In the genomic region with DNA sequence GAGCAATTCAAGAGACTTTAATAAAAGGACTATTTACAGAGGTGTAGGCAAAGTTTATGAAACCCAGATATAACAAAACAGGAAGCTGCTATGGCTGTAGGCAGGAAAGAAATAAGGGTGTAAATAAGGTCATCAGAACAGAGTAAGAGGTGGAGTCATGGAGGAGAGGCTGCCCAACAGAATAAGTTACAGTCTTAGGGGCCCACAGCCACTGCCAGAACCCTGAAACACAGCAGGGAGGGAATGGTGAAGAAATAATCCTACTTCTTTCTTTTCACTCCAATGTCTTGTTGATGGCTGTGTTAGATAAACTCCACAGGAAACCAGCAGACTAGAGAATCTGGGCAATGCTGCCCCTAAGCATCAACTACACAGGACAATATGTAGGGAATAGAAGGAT, we compare ENCODE assay signal across 34 cellular contexts.
"Had no signal": no experiment of that assay in that cellular context is flagged by ENCODE, and none has a peak within 500 bp of the region (broad histone marks: within the 10 kb centered on the region; RNA-seq: fewer than 3 reads in every experiment).

No MANE protein-coding gene starts in this region.

- H3K27ac Mint-ChIP-seq: activated CD4-positive, alpha-beta memory T cell treated with anti-CD3 and anti-CD28 coated beads, Interleukin-2, amount 10 ng/mL, durations not matched to agents 7 days and 5 days; activated CD8-positive, alpha-beta memory T cell treated with anti-CD3 and anti-CD28 coated beads, Interleukin-2, amount 10 ng/mL, durations not matched to agents 7 days and 5 days; activated naive CD8-positive, alpha-beta T cell treated with anti-CD3 and anti-CD28 coated beads for 36 hours; activated T-helper 17 cell treated with anti-CD3 and anti-CD28 coated beads, Interleukin-2, amount 50 U/mL, for 72 hours had no signal

- H3K27ac ChIP-seq: cardiac muscle cell, KMS-11, VCaP had no signal

- H3K36me3 Mint-ChIP-seq: activated CD8-positive, alpha-beta memory T cell treated with anti-CD3 and anti-CD28 coated beads, Interleukin-2, amount 10 ng/mL, durations not matched to agents 7 days and 5 days; activated naive CD8-positive, alpha-beta T cell treated with anti-CD3 and anti-CD28 coated beads for 36 hours had no signal

- ATAC-seq: activated CD8-positive, alpha-beta memory T cell treated with anti-CD3 and anti-CD28 coated beads, Interleukin-2, amount 10 ng/mL, durations not matched to agents 7 days and 5 days; activated T-helper 17 cell treated with anti-CD3 and anti-CD28 coated beads, Interleukin-2, amount 50 U/mL, for 72 hours had no signal

- H3K4me2 ChIP-seq: KMS-11 had no signal

- H3K27me3 ChIP-seq: cardiac muscle cell had no signal

- H3K9me3 Mint-ChIP-seq: activated naive CD8-positive, alpha-beta T cell treated with anti-CD3 and anti-CD28 coated beads for 36 hours; activated T-helper 17 cell treated with anti-CD3 and anti-CD28 coated beads, Interleukin-2, amount 50 U/mL, for 72 hours; central memory CD8-positive, alpha-beta T cell had no signal

- H3K4me3 ChIP-seq: cardiac muscle cell had no signal

- H3K4me1 Mint-ChIP-seq: activated CD4-positive, alpha-beta memory T cell treated with anti-CD3 and anti-CD28 coated beads, Interleukin-2, amount 10 ng/mL, durations not matched to agents 7 days and 5 days; activated CD8-positive, alpha-beta memory T cell treated with anti-CD3 and anti-CD28 coated beads, Interleukin-2, amount 10 ng/mL, durations not matched to agents 7 days and 5 days; activated naive CD8-positive, alpha-beta T cell treated with anti-CD3 and anti-CD28 coated beads for 36 hours; activated T-helper 17 cell treated with anti-CD3 and anti-CD28 coated beads, Interleukin-2, amount 50 U/mL, for 72 hours; central memory CD8-positive, alpha-beta T cell had no signal

- H3K36me3 ChIP-seq: cardiac muscle cell had no signal

- H3K27me3 Mint-ChIP-seq: activated CD4-positive, alpha-beta memory T cell treated with anti-CD3 and anti-CD28 coated beads, Interleukin-2, amount 10 ng/mL, durations not matched to agents 7 days and 5 days; activated CD8-positive, alpha-beta memory T cell treated with anti-CD3 and anti-CD28 coated beads, Interleukin-2, amount 10 ng/mL, durations not matched to agents 7 days and 5 days; activated naive CD8-positive, alpha-beta T cell treated with anti-CD3 and anti-CD28 coated beads for 36 hours; activated T-helper 17 cell treated with anti-CD3 and anti-CD28 coated beads, Interleukin-2, amount 50 U/mL, for 72 hours; central memory CD8-positive, alpha-beta T cell had no signal

- H3K4me3 Mint-ChIP-seq: activated CD4-positive, alpha-beta memory T cell treated with anti-CD3 and anti-CD28 coated beads, Interleukin-2, amount 10 ng/mL, durations not matched to agents 7 days and 5 days; activated CD8-positive, alpha-beta memory T cell treated with anti-CD3 and anti-CD28 coated beads, Interleukin-2, amount 10 ng/mL, durations not matched to agents 7 days and 5 days; activated naive CD8-positive, alpha-beta T cell treated with anti-CD3 and anti-CD28 coated beads for 36 hours; activated T-helper 17 cell treated with anti-CD3 and anti-CD28 coated beads, Interleukin-2, amount 50 U/mL, for 72 hours; central memory CD8-positive, alpha-beta T cell had no signal

- DNase-seq: activated CD4-positive, alpha-beta memory T cell treated with anti-CD3 and anti-CD28 coated beads, Interleukin-2, amount 10 ng/mL, durations not matched to agents 7 days and 5 days; activated CD4-positive, alpha-beta T cell treated with anti-CD3 and anti-CD28 coated beads for 1 hour; activated CD4-positive, alpha-beta T cell treated with anti-CD3 and anti-CD28 coated beads for 48 hours; activated CD4-positive, CD25-positive, alpha-beta regulatory T cell; activated CD8-positive, alpha-beta memory T cell treated with anti-CD3 and anti-CD28 coated beads for 24 hours; activated CD8-positive, alpha-beta memory T cell treated with anti-CD3 and anti-CD28 coated beads, Interleukin-2, amount 10 ng/mL, durations not matched to agents 7 days and 5 days; activated CD8-positive, alpha-beta memory T cell treated with anti-CD3 and anti-CD28 coated beads, Interleukin-2, amount 50 U/mL, for 48 hours; activated effector memory CD4-positive, alpha-beta T cell treated with anti-CD3 and anti-CD28 coated beads, Interleukin-2, amount 50 U/mL, for 16 hours; activated naive CD4-positive, alpha-beta T cell; activated naive CD4-positive, alpha-beta T cell treated with anti-CD3 and anti-CD28 coated beads, Interleukin-2, amount 50 U/mL, for 16 hours; activated naive CD8-positive, alpha-beta T cell treated with anti-CD3 and anti-CD28 coated beads for 36 hours; activated T-cell treated with anti-CD3 and anti-CD28 coated beads, Interleukin-2, amount 50 U/mL, for 48 hours; amniotic stem cell; aorta; NCI-H1092 treated with DMSO at 0.1 percent for 48 hours; NCI-H1417 treated with DMSO at 0.1 percent for 48 hours; NCI-H1930; NCI-H2081 treated with DMSO at 0.1 percent for 48 hours; NCI-H226; NCI-H446 treated with DMSO at 0.1 percent for 48 hours; NCI-H524; NCI-H69; NCI-H82; NK-92 treated with Interleukin-12 subunit alpha and Interleukin-12 subunit beta, amount 100 ng/mL, for 24 hours; Right ventricle myocardium superior; SW 1271; T-helper 1 cell; T-helper 2 cell; T-helper 9 cell had no signal

- H3K9ac ChIP-seq: KMS-11 had no signal
